In the genomic region with DNA sequence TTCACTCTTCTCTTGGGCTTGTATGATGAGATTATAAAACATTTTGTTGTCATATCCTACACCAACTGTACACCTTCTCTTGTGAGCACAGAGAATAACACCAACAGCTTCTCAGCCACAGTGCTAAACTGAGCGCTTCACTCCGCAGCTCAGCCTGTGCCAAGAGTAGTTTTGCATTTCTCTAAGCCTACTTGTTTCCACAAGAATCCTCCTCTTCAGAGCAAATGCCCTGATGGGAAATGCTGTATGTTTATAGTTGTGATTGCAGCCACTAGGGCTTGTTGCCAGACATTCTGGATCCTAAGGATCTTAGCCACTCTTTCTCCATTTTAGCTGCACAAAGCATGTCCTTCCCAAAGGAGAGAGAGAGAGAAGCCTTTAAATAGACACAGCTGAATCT, we compare ENCODE assay signal across 17 cellular contexts.
A peak's percentile ranks its signal among the peaks of the same experiment; 100 is the strongest.
DNase-seq lines count a peak whose midpoint lies in the region; ATAC-seq and TF ChIP-seq lines count a peak whose summit lies in the region.
"Had no signal": no experiment of that assay in that cellular context is flagged by ENCODE, and none has a peak within 500 bp of the region (broad histone marks: within the 10 kb centered on the region; RNA-seq: fewer than 3 reads in every experiment).

No MANE protein-coding gene starts in this region.

- no peak overlapping the region for H3K4me3 Mint-ChIP-seq in WTC11
- no peak overlapping the region for H3K4me3 Mint-ChIP-seq in nephron
- H3K4me3 Mint-ChIP-seq in activated T-helper 2 cell treated with anti-CD3 and anti-CD28 coated beads, Interferon-gamma antibody, Interleukin-2, Interleukin-4, amounts not matched to agents 10 μg/mL and 5 μg/mL and 100 μg/mL, durations not matched to agents 14 hours and 24 hours and 36 hours (ENCODE audit: low read depth): no peak overlapping the region
- no peak overlapping the region for H3K4me3 Mint-ChIP-seq in activated naive CD4-positive, alpha-beta T cell treated with anti-CD3 and anti-CD28 coated beads, Interleukin-2, amount 10 ng/mL, durations not matched to agents 7 days and 5 days
- H3K4me3 Mint-ChIP-seq: activated CD4-positive, alpha-beta T cell treated with anti-CD3 and anti-CD28 coated beads, Interleukin-2, amount 10 ng/mL, durations not matched to agents 24 days and 14 days; activated T-cell treated with anti-CD3 and anti-CD28 coated beads, Interleukin-2, amount 50 U/mL, for 4 hours; memory B cell had no signal

- H3K9me3 Mint-ChIP-seq in WTC11: no peaks in the 10 kb centered on the region
- no peaks in the 10 kb centered on the region for H3K9me3 Mint-ChIP-seq in nephron
- H3K9me3 Mint-ChIP-seq in activated T-helper 2 cell treated with anti-CD3 and anti-CD28 coated beads, Interferon-gamma antibody, Interleukin-2, Interleukin-4, amounts not matched to agents 10 μg/mL and 5 μg/mL and 100 μg/mL, durations not matched to agents 14 hours and 24 hours and 36 hours: no peaks in the 10 kb centered on the region
- no peaks in the 10 kb centered on the region for H3K9me3 Mint-ChIP-seq in activated naive CD4-positive, alpha-beta T cell treated with anti-CD3 and anti-CD28 coated beads, Interleukin-2, amount 10 ng/mL, durations not matched to agents 7 days and 5 days
- H3K9me3 Mint-ChIP-seq: activated CD4-positive, alpha-beta T cell treated with anti-CD3 and anti-CD28 coated beads, Interleukin-2, amount 10 ng/mL, durations not matched to agents 24 days and 14 days; activated T-cell treated with anti-CD3 and anti-CD28 coated beads, Interleukin-2, amount 50 U/mL, for 4 hours; memory B cell had no signal

- peak; percentile 28; the same call in 1 of the 2 replicates for ATAC-seq in WTC11
- ATAC-seq: activated T-cell treated with anti-CD3 and anti-CD28 coated beads, Interleukin-2, amount 50 U/mL, for 4 hours; HCT116; pancreas; PC-3 had no signal

- in situ Hi-C loops in GM13977 (cut with MboI; ENCODE audit: low pct_unique_long_range_greater_than_20kb, low sequenced_read_pairs, unreplicated experiment): no loop called here

- peak; percentile 50 for DNase-seq in Ammon's horn (ENCODE audit: low spot score)
- no peak for DNase-seq in WTC11 (ENCODE audit: low spot score)
- DNase-seq in fibroblast of pulmonary artery (ENCODE audit: low read depth): peak; percentile 46
- DNase-seq in activated T-helper 2 cell treated with anti-CD3 and anti-CD28 coated beads, Interferon-gamma antibody, Interleukin-2, Interleukin-4, amounts not matched to agents 10 μg/mL and 5 μg/mL and 100 μg/mL, durations not matched to agents 14 hours and 24 hours and 36 hours (ENCODE audit: low spot score): no peak
- no peak for DNase-seq in GM13977 (ENCODE audit: low spot score)
- no peak for DNase-seq in activated naive CD4-positive, alpha-beta T cell treated with anti-CD3 and anti-CD28 coated beads, Interleukin-2, amount 10 ng/mL, durations not matched to agents 7 days and 5 days
- no peak for DNase-seq in C1 segment of cervical spinal cord (lab: John Stamatoyannopoulos, UW)
- DNase-seq: activated CD4-positive, alpha-beta T cell treated with anti-CD3 and anti-CD28 coated beads, Interleukin-2, amount 10 ng/mL, durations not matched to agents 24 days and 14 days; activated T-cell treated with anti-CD3 and anti-CD28 coated beads, Interleukin-2, amount 50 U/mL, for 4 hours; amniotic stem cell; NCI-H226; pancreas; PC-3 had no signal

- peak overlapping the region; percentile 82 for H3K27ac Mint-ChIP-seq in WTC11
- H3K27ac Mint-ChIP-seq in nephron: peak overlapping the region; percentile 27 to 54 (median 37)
- H3K27ac Mint-ChIP-seq in activated T-helper 2 cell treated with anti-CD3 and anti-CD28 coated beads, Interferon-gamma antibody, Interleukin-2, Interleukin-4, amounts not matched to agents 10 μg/mL and 5 μg/mL and 100 μg/mL, durations not matched to agents 14 hours and 24 hours and 36 hours: no peak overlapping the region
- no peak overlapping the region for H3K27ac Mint-ChIP-seq in activated naive CD4-positive, alpha-beta T cell treated with anti-CD3 and anti-CD28 coated beads, Interleukin-2, amount 10 ng/mL, durations not matched to agents 7 days and 5 days
- H3K27ac Mint-ChIP-seq: activated CD4-positive, alpha-beta T cell treated with anti-CD3 and anti-CD28 coated beads, Interleukin-2, amount 10 ng/mL, durations not matched to agents 24 days and 14 days; memory B cell had no signal

- CTCF ChIA-PET in WTC11 (lab: Charles Lee): interaction anchor here (0.7 kb wide), 1 partner anchor 75 kb away, joined by 3 read pairs; no protein-coding TSS in a partner anchor
- CTCF ChIA-PET in activated naive CD4-positive, alpha-beta T cell treated with anti-CD3 and anti-CD28 coated beads, Interleukin-2, amount 10 ng/mL, durations not matched to agents 7 days and 5 days (lab: Charles Lee): no interaction called here

- no peak overlapping the region for H3K4me3 ChIP-seq in fibroblast of pulmonary artery (replicated peaks; ENCODE audit: low read depth, low read length)
- H3K4me3 ChIP-seq: BLaER1, pancreas had no signal

- H3K27me3 Mint-ChIP-seq in WTC11 (ENCODE audit: low read depth) (no peaks in the 10 kb centered on the region), nephron (ENCODE audit: low read depth) (no peaks in the 10 kb centered on the region)
- peaks cover 2% of the 10 kb centered on the region for H3K27me3 Mint-ChIP-seq in activated T-helper 2 cell treated with anti-CD3 and anti-CD28 coated beads, Interferon-gamma antibody, Interleukin-2, Interleukin-4, amounts not matched to agents 10 μg/mL and 5 μg/mL and 100 μg/mL, durations not matched to agents 14 hours and 24 hours and 36 hours (ENCODE audit: low read depth)
- no peaks in the 10 kb centered on the region for H3K27me3 Mint-ChIP-seq in activated naive CD4-positive, alpha-beta T cell treated with anti-CD3 and anti-CD28 coated beads, Interleukin-2, amount 10 ng/mL, durations not matched to agents 7 days and 5 days
- H3K27me3 Mint-ChIP-seq: activated CD4-positive, alpha-beta T cell treated with anti-CD3 and anti-CD28 coated beads, Interleukin-2, amount 10 ng/mL, durations not matched to agents 24 days and 14 days; memory B cell had no signal

- intact Hi-C loops in activated T-helper 2 cell treated with anti-CD3 and anti-CD28 coated beads, Interferon-gamma antibody, Interleukin-2, Interleukin-4, amounts not matched to agents 10 μg/mL and 5 μg/mL and 100 μg/mL, durations not matched to agents 14 hours and 24 hours and 36 hours (cut with micrococcal nuclease): no loop called here

- POLR2A ChIA-PET in WTC11 (lab: Charles Lee): no interaction called here

- H3K36me3 Mint-ChIP-seq in WTC11 (no peaks in the 10 kb centered on the region), nephron (ENCODE audit: low read depth) (no peaks in the 10 kb centered on the region)
- H3K36me3 Mint-ChIP-seq in activated T-helper 2 cell treated with anti-CD3 and anti-CD28 coated beads, Interferon-gamma antibody, Interleukin-2, Interleukin-4, amounts not matched to agents 10 μg/mL and 5 μg/mL and 100 μg/mL, durations not matched to agents 14 hours and 24 hours and 36 hours (ENCODE audit: low read depth): no peaks in the 10 kb centered on the region
- H3K36me3 Mint-ChIP-seq in activated naive CD4-positive, alpha-beta T cell treated with anti-CD3 and anti-CD28 coated beads, Interleukin-2, amount 10 ng/mL, durations not matched to agents 7 days and 5 days: no peaks in the 10 kb centered on the region
- H3K36me3 Mint-ChIP-seq: memory B cell had no signal

- TF ChIP-seq CTCF in WTC11 (IDR thresholded peaks at IDR 0.05): no peak
- TF ChIP-seq CTCF in fibroblast of pulmonary artery (IDR thresholded peaks at IDR 0.05; ENCODE audit: low read length, missing control alignments): no peak
- TF ChIP-seq CTCF in nephron (IDR thresholded peaks at IDR 0.05; ENCODE audit: unreplicated experiment in 3 of 3): no peak
- TF ChIP-seq CTCF in GM13977 (IDR thresholded peaks at IDR 0.05; ENCODE audit: extremely low read depth, insufficient read depth, missing control alignments): no peak

- H3K4me1 Mint-ChIP-seq in WTC11 (peaks cover 14% of the 10 kb centered on the region), nephron (peaks cover 27% of the 10 kb centered on the region)
- peaks cover 17% of the 10 kb centered on the region for H3K4me1 Mint-ChIP-seq in activated T-helper 2 cell treated with anti-CD3 and anti-CD28 coated beads, Interferon-gamma antibody, Interleukin-2, Interleukin-4, amounts not matched to agents 10 μg/mL and 5 μg/mL and 100 μg/mL, durations not matched to agents 14 hours and 24 hours and 36 hours (ENCODE audit: low read depth)
- H3K4me1 Mint-ChIP-seq in activated naive CD4-positive, alpha-beta T cell treated with anti-CD3 and anti-CD28 coated beads, Interleukin-2, amount 10 ng/mL, durations not matched to agents 7 days and 5 days: peaks cover 2% of the 10 kb centered on the region

TF ChIP-seq in WTC11, 78 proteins besides CTCF, POLR2A, EP300 and RAD21:
- TF ChIP-seq MXD4 (CRISPR knock-in tag; IDR thresholded peaks at IDR 0.05; ENCODE audit: borderline replicate concordance) (no peak), E2F4 (CRISPR knock-in tag; IDR thresholded peaks at IDR 0.05; ENCODE audit: borderline replicate concordance, low read depth) (no peak)

Comparison
In these comparisons a context has a peak if more than half of its experiments do, and no peak if none do; other contexts are left out.
1. DNase-seq: peak in Ammon's horn (single experiment) and fibroblast of pulmonary artery (single experiment); none in WTC11 (single experiment), activated T-helper 2 cell treated with anti-CD3 and anti-CD28 coated beads, Interferon-gamma antibody, Interleukin-2, Interleukin-4, amounts not matched to agents 10 μg/mL and 5 μg/mL and 100 μg/mL, durations not matched to agents 14 hours and 24 hours and 36 hours (single experiment), GM13977 (single experiment), activated naive CD4-positive, alpha-beta T cell treated with anti-CD3 and anti-CD28 coated beads, Interleukin-2, amount 10 ng/mL, durations not matched to agents 7 days and 5 days (single experiment) and C1 segment of cervical spinal cord (0 of 14).
2. H3K27ac Mint-ChIP-seq: peak in WTC11 (single experiment) and nephron (3 of 3); none in activated T-helper 2 cell treated with anti-CD3 and anti-CD28 coated beads, Interferon-gamma antibody, Interleukin-2, Interleukin-4, amounts not matched to agents 10 μg/mL and 5 μg/mL and 100 μg/mL, durations not matched to agents 14 hours and 24 hours and 36 hours (single experiment) and activated naive CD4-positive, alpha-beta T cell treated with anti-CD3 and anti-CD28 coated beads, Interleukin-2, amount 10 ng/mL, durations not matched to agents 7 days and 5 days (single experiment).